ENCODE assay signal across 9 cellular contexts in the genomic region with DNA sequence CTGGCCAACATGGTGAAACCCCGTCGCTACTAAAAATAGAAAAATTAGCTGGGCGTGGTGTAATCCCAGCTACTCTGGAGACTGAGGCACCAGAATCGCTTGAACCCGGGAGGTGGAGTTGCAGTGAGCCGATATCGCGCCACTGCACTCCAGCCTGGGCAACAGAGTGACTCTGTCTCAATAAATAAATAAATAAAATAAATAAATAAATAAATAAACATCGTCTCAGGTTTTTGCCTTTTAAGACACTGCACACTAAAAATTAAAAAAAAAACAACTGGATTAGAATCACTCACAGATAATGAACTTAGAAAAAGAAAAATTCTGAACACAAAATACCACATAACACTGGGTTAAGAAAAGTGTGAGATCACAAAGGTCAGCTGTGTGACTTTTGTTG. TPM values are rescaled to one million over a fixed set of nuclear protein-coding genes. Genes with fewer than 3 reads are reported as not detected.
A peak's percentile ranks its signal among the peaks of the same experiment; 100 is the strongest.
DNase-seq lines count a peak whose midpoint lies in the region; ATAC-seq and TF ChIP-seq lines count a peak whose summit lies in the region.
"Had no signal": no experiment of that assay in that cellular context is flagged by ENCODE, and none has a peak within 500 bp of the region (broad histone marks: within the 10 kb centered on the region; RNA-seq: fewer than 3 reads in every experiment).

No MANE protein-coding gene starts in this region.

- H3K9me3 Mint-ChIP-seq in activated CD8-positive, alpha-beta T cell treated with anti-CD3 and anti-CD28 coated beads, Interleukin-2, amount 10 ng/mL, durations not matched to agents 7 days and 5 days (ENCODE audit: insufficient read depth): no peaks in the 10 kb centered on the region
- H3K9me3 Mint-ChIP-seq in naive thymus-derived CD4-positive, alpha-beta T cell: peaks cover 0 to 3% (median 0%) of the 10 kb centered on the region in 11 donors

- RAD21 ChIA-PET in HCT116 (lab: Charles Lee; ENCODE audit: low non-redundant PET in 1 of 2, low total read pairs in 2 of 2, uncharacterized antibody in 2 of 2, unreplicated experiment in 2 of 2): no interaction called here

- peaks cover 11 to 78% (median 55%) of the 10 kb centered on the region in 11 experiments; a peak in 20 of 22 replicates for H4K20me1 ChIP-seq in BLaER1 treated with 17β-estradiol and CSF1 and Interleukin-3, amounts not matched to agents 10 nM and 100 nM
- no peaks in the 10 kb centered on the region; the same call in 1 of the 2 replicates for H4K20me1 ChIP-seq in HCT116 (ENCODE audit: insufficient read depth)

- peak overlapping the region in 8 of 10 experiments; percentile 82 to 99 (median 93); a peak in 9 of 20 replicates for H3K4me3 ChIP-seq in BLaER1 treated with 17β-estradiol and CSF1 and Interleukin-3, amounts not matched to agents 10 nM and 100 nM
- H3K4me3 ChIP-seq in HCT116 (replicated peaks in 1 of 2; ENCODE audit: low read depth in 1 of 2, low read length in 2 of 2): no peak overlapping the region
- peak overlapping the region; percentile 91 for H3K4me3 ChIP-seq in naive thymus-derived CD4-positive, alpha-beta T cell (ENCODE audit: low read length)
- no peak overlapping the region for H3K4me3 ChIP-seq in mucosa of descending colon

- H3K4me2 ChIP-seq in BLaER1 treated with 17β-estradiol and CSF1 and Interleukin-3, amounts not matched to agents 10 nM and 100 nM: peak overlapping the region; percentile 73 to 93 (median 87)
- H3K4me2 ChIP-seq in HCT116 (ENCODE audit: low read length): peak overlapping the region; percentile 92; the same call in 1 of the 2 replicates

- no peak for DNase-seq in HCT116 (ENCODE audit: low read depth, low spot score)
- DNase-seq in activated CD8-positive, alpha-beta T cell treated with anti-CD3 and anti-CD28 coated beads, Interleukin-2, amount 10 ng/mL, durations not matched to agents 7 days and 5 days: no peak
- no peak for DNase-seq in naive thymus-derived CD4-positive, alpha-beta T cell
- DNase-seq in mucosa of descending colon: no peak
- DNase-seq: NCI-H226 had no signal

- H3K36me3 ChIP-seq in BLaER1 treated with 17β-estradiol and CSF1 and Interleukin-3, amounts not matched to agents 10 nM and 100 nM: peaks cover 26 to 50% (median 34%) of the 10 kb centered on the region in 11 experiments
- peaks cover 5 to 6% of the 10 kb centered on the region in 2 experiments; a peak in 2 of 4 replicates for H3K36me3 ChIP-seq in HCT116 (ENCODE audit: control insufficient read depth in 1 of 2, insufficient read depth in 2 of 2, low read length in 2 of 2)
- H3K36me3 ChIP-seq in naive thymus-derived CD4-positive, alpha-beta T cell (ENCODE audit: control insufficient read depth in 2 of 3, insufficient read depth in 3 of 3, low read length in 3 of 3): peaks cover 0 to 19% (median 0%) of the 10 kb centered on the region in 3 experiments
- H3K36me3 ChIP-seq in mucosa of descending colon (ENCODE audit: low read depth): no peaks in the 10 kb centered on the region

- H3K4me3 Mint-ChIP-seq in activated CD8-positive, alpha-beta T cell treated with anti-CD3 and anti-CD28 coated beads, Interleukin-2, amount 10 ng/mL, durations not matched to agents 7 days and 5 days: peak overlapping the region; percentile 95
- H3K4me3 Mint-ChIP-seq in naive thymus-derived CD4-positive, alpha-beta T cell: peak overlapping the region; percentile 81 to 96 (median 92)

- intact Hi-C loops in HCT116 (cut with micrococcal nuclease): no loop called here
- intact Hi-C loops in naive thymus-derived CD4-positive, alpha-beta T cell (cut with micrococcal nuclease): loop anchor here in 1 of 2 donors (10.0 kb wide), 2 partner anchors 280 to 420 kb away; no protein-coding TSS in a partner anchor
- intact Hi-C loops in mucosa of descending colon (cut with DNase I, micrococcal nuclease): loop anchor here in 1 of 2 donors (10.0 kb wide), 1 partner anchor 100 kb away; a partner anchor contains a TSS

- no peaks in the 10 kb centered on the region for H3K9me2 ChIP-seq in HCT116 (ENCODE audit: insufficient read depth)

- H3K27ac ChIP-seq in BLaER1 treated with 17β-estradiol and CSF1 and Interleukin-3, amounts not matched to agents 10 nM and 100 nM: peak overlapping the region in 6 of 11 experiments; percentile 87 to 94 (median 92); a peak in 8 of 22 replicates
- no peak overlapping the region for H3K27ac ChIP-seq in HCT116 (ENCODE audit: low read depth, low read length)
- no peak overlapping the region for H3K27ac ChIP-seq in naive thymus-derived CD4-positive, alpha-beta T cell (ENCODE audit: low read depth, low read length)

- no peak for TF ChIP-seq CTCF in HCT116 (IDR thresholded peaks at IDR 0.05 in 2 of 3, conservative IDR thresholded peaks at IDR 0.05 in 1 of 3; ENCODE audit: borderline replicate concordance in 1 of 3, insufficient read depth in 1 of 3, low read depth in 2 of 3, low read length in 2 of 3)
- no peak for TF ChIP-seq CTCF in mucosa of descending colon (IDR thresholded peaks at IDR 0.05)

- no peak for TF ChIP-seq POLR2A in HCT116 (IDR thresholded peaks at IDR 0.05; ENCODE audit: borderline replicate concordance, extremely low read depth, insufficient read depth, insufficient read length)

- POLR2A ChIA-PET in HCT116 (lab: Charles Lee): interaction anchor here (4.7 kb wide), 1 partner anchor 12 kb away, joined by 45 read pairs; a partner anchor contains a TSS
- POLR2A ChIA-PET in activated CD8-positive, alpha-beta T cell treated with anti-CD3 and anti-CD28 coated beads, Interleukin-2, amount 10 ng/mL, durations not matched to agents 7 days and 5 days (lab: Charles Lee): interaction anchor here (1.8 kb wide), 1 partner anchor 11 kb away, joined by 8 read pairs; no protein-coding TSS in a partner anchor
- POLR2A ChIA-PET in naive thymus-derived CD4-positive, alpha-beta T cell (lab: Charles Lee): interaction anchor here (6.3 kb wide), 1 partner anchor 12 kb away, joined by 108 read pairs; a partner anchor contains a TSS

- TF ChIP-seq RAD21 in HCT116 (IDR thresholded peaks at IDR 0.05; ENCODE audit: low read depth): no peak

- peaks cover 42% of the 10 kb centered on the region for H3K4me1 Mint-ChIP-seq in activated CD8-positive, alpha-beta T cell treated with anti-CD3 and anti-CD28 coated beads, Interleukin-2, amount 10 ng/mL, durations not matched to agents 7 days and 5 days (ENCODE audit: low read depth)
- H3K4me1 Mint-ChIP-seq in naive thymus-derived CD4-positive, alpha-beta T cell: peaks cover 21 to 67% (median 55%) of the 10 kb centered on the region in 7 donors

- no peak overlapping the region for H2AFZ ChIP-seq in HCT116 (ENCODE audit: low read depth, low read length, poor library complexity, severe bottlenecking)

- BruUV-seq in HCT116 (replicated peaks; lab: Mats Ljungman, UMichigan): no TSS peak

- no peaks in the 10 kb centered on the region for H3K27me3 Mint-ChIP-seq in activated CD8-positive, alpha-beta T cell treated with anti-CD3 and anti-CD28 coated beads, Interleukin-2, amount 10 ng/mL, durations not matched to agents 7 days and 5 days (ENCODE audit: low read depth)
- no peaks in the 10 kb centered on the region for H3K27me3 Mint-ChIP-seq in naive thymus-derived CD4-positive, alpha-beta T cell

- H3K79me2 ChIP-seq in HCT116 (ENCODE audit: insufficient read depth, low read length): peaks cover 69% of the 10 kb centered on the region

- H3K36me3 Mint-ChIP-seq in activated CD8-positive, alpha-beta T cell treated with anti-CD3 and anti-CD28 coated beads, Interleukin-2, amount 10 ng/mL, durations not matched to agents 7 days and 5 days (ENCODE audit: low read depth): peaks cover 47% of the 10 kb centered on the region
- peaks cover 4 to 16% (median 14%) of the 10 kb centered on the region in 5 donors for H3K36me3 Mint-ChIP-seq in naive thymus-derived CD4-positive, alpha-beta T cell

- H3K9ac ChIP-seq in BLaER1 treated with 17β-estradiol and CSF1 and Interleukin-3, amounts not matched to agents 10 nM and 100 nM: peak overlapping the region in 10 of 11 experiments; percentile 13 to 98 (median 94); a peak in 15 of 22 replicates
- no peak overlapping the region for H3K9ac ChIP-seq in HCT116 (ENCODE audit: low read length)

- CTCF ChIA-PET in HCT116 (lab: Charles Lee): interaction anchor here (1.3 kb wide), 1 partner anchor 100 kb away, joined by 3 read pairs; a partner anchor contains a TSS
- CTCF ChIA-PET in activated CD8-positive, alpha-beta T cell treated with anti-CD3 and anti-CD28 coated beads, Interleukin-2, amount 10 ng/mL, durations not matched to agents 7 days and 5 days (lab: Charles Lee): interaction anchor here (1.3 to 3.8 kb wide), 3 partner anchors 25 to 101 kb away, joined by 4 to 28 read pairs (median 9); a partner anchor contains a TSS
- CTCF ChIA-PET in naive thymus-derived CD4-positive, alpha-beta T cell (lab: Charles Lee): interaction anchor here (0.6 to 1.6 kb wide), 4 partner anchors 12 to 443 kb away, joined by 3 to 5 read pairs (median 3); no protein-coding TSS in a partner anchor

- H3K27me3 ChIP-seq in BLaER1 treated with 17β-estradiol and CSF1 and Interleukin-3, amounts not matched to agents 10 nM and 100 nM: no peaks in the 10 kb centered on the region
- H3K27me3 ChIP-seq in HCT116 (ENCODE audit: insufficient read depth, low read length): no peaks in the 10 kb centered on the region
- no peaks in the 10 kb centered on the region for H3K27me3 ChIP-seq in naive thymus-derived CD4-positive, alpha-beta T cell (ENCODE audit: control insufficient read depth in 2 of 2, insufficient read depth in 2 of 2, low read length in 2 of 2)

- H3K4me1 ChIP-seq in BLaER1 treated with 17β-estradiol and CSF1 and Interleukin-3, amounts not matched to agents 10 nM and 100 nM: peaks cover 27 to 44% (median 33%) of the 10 kb centered on the region in 10 experiments
- peaks cover 7 to 23% of the 10 kb centered on the region in 2 experiments; a peak in 3 of 4 replicates for H3K4me1 ChIP-seq in HCT116 (ENCODE audit: control insufficient read depth in 1 of 2, insufficient read depth in 2 of 2, low read length in 2 of 2)
- peaks cover 23 to 26% of the 10 kb centered on the region in 2 donors for H3K4me1 ChIP-seq in naive thymus-derived CD4-positive, alpha-beta T cell (ENCODE audit: control insufficient read depth in 2 of 2, insufficient read depth in 2 of 2, low read length in 2 of 2)
- peaks cover 19% of the 10 kb centered on the region for H3K4me1 ChIP-seq in mucosa of descending colon (ENCODE audit: low read depth)

- ATAC-seq in HCT116: no peak
- ATAC-seq in activated CD8-positive, alpha-beta T cell treated with anti-CD3 and anti-CD28 coated beads, Interleukin-2, amount 10 ng/mL, durations not matched to agents 7 days and 5 days: no peak
- ATAC-seq in naive thymus-derived CD4-positive, alpha-beta T cell: no peak
- ATAC-seq in GM21526 (IDR thresholded peaks at IDR 0.05; ENCODE audit: low FRiP score, unreplicated experiment): no peak
- no peak for ATAC-seq in HG03135 (IDR thresholded peaks at IDR 0.05; ENCODE audit: unreplicated experiment)
- ATAC-seq in mucosa of descending colon: no peak
- ATAC-seq in HG02884 (IDR thresholded peaks at IDR 0.05; ENCODE audit: unreplicated experiment): no peak

- no peaks in the 10 kb centered on the region for H3K9me3 ChIP-seq in BLaER1 treated with 17β-estradiol and CSF1 and Interleukin-3, amounts not matched to agents 10 nM and 100 nM (replicated peaks in 1 of 11)
- no peaks in the 10 kb centered on the region for H3K9me3 ChIP-seq in HCT116 (ENCODE audit: control insufficient read depth in 1 of 2, insufficient read depth in 1 of 2, low read depth in 1 of 2, low read length in 2 of 2)
- no peaks in the 10 kb centered on the region for H3K9me3 ChIP-seq in naive thymus-derived CD4-positive, alpha-beta T cell (ENCODE audit: control insufficient read depth in 2 of 3, low read length in 3 of 3)
- H3K9me3 ChIP-seq in mucosa of descending colon: no peaks in the 10 kb centered on the region

- H3K27ac Mint-ChIP-seq in activated CD8-positive, alpha-beta T cell treated with anti-CD3 and anti-CD28 coated beads, Interleukin-2, amount 10 ng/mL, durations not matched to agents 7 days and 5 days: no peak overlapping the region
- peak overlapping the region in 4 of 9 donors; percentile 45 to 93 (median 55) for H3K27ac Mint-ChIP-seq in naive thymus-derived CD4-positive, alpha-beta T cell

RNA-seq across cellular contexts. Expression of a gene that starts 2.4 kb away (rescaled TPM):
- total RNA-seq in HCT116 (2021; ENCODE audit: unreplicated experiment) (20.4 TPM), mucosa of descending colon (10 to 100 TPM; 13.0 to 19.4 (median 13.1) TPM)
- polyA plus RNA-seq in HCT116 (2012): 7.2 and 7.5 TPM in 2 replicates
- total RNA-seq in activated CD8-positive, alpha-beta T cell treated with anti-CD3 and anti-CD28 coated beads, Interleukin-2, amount 10 ng/mL, durations not matched to agents 7 days and 5 days: 10 to 100 TPM; 30.7 to 33.6 TPM
- 10 to 100 TPM; 31.9 to 68.2 (median 54.2) TPM for total RNA-seq in naive thymus-derived CD4-positive, alpha-beta T cell
- polyA plus RNA-seq in naive thymus-derived CD4-positive, alpha-beta T cell: 10 to 100 TPM; 10.5 to 16.3 TPM

RNA-seq across cellular contexts. Expression of a gene that starts 12.0 kb away (rescaled TPM):
- total RNA-seq in HCT116 (2021; ENCODE audit: unreplicated experiment) (1,397 TPM), mucosa of descending colon (100 to 1,000 TPM; 710 to 847 (median 734) TPM)
- 839 and 1,049 TPM in 2 replicates for polyA plus RNA-seq in HCT116 (2012)
- total RNA-seq in activated CD8-positive, alpha-beta T cell treated with anti-CD3 and anti-CD28 coated beads, Interleukin-2, amount 10 ng/mL, durations not matched to agents 7 days and 5 days: 100 to 1,000 TPM; 948 to 978 TPM
- 1,000 to 10,000 TPM; 1,072 to 1,652 (median 1,599) TPM for total RNA-seq in naive thymus-derived CD4-positive, alpha-beta T cell
- polyA plus RNA-seq in naive thymus-derived CD4-positive, alpha-beta T cell: 1,000 to 10,000 TPM; 1,238 to 1,434 TPM

RNA-seq across cellular contexts. Expression of a gene that starts 49.9 kb away (rescaled TPM):
- total RNA-seq in HCT116 (2021; ENCODE audit: unreplicated experiment) (15.7 TPM), mucosa of descending colon (10 to 100 TPM in 1 of 3 donors, 1 to 10 TPM in 2; 4.2 to 10.2 (median 4.3) TPM)
- 1.9 and 3.7 TPM in 2 replicates for polyA plus RNA-seq in HCT116 (2012)
- total RNA-seq in activated CD8-positive, alpha-beta T cell treated with anti-CD3 and anti-CD28 coated beads, Interleukin-2, amount 10 ng/mL, durations not matched to agents 7 days and 5 days: 10 to 100 TPM; 23.3 to 26.2 TPM
- total RNA-seq in naive thymus-derived CD4-positive, alpha-beta T cell: 10 to 100 TPM in 3 of 5 experiments, 1 to 10 TPM in 2; 5.5 to 21.7 (median 10.9) TPM
- 1 to 10 TPM; 3.4 to 3.8 TPM for polyA plus RNA-seq in naive thymus-derived CD4-positive, alpha-beta T cell

Comparison
In these comparisons a context has a peak if more than half of its experiments do, and no peak if none do; other contexts are left out.
1. H3K27ac ChIP-seq: peak in BLaER1 treated with 17β-estradiol and CSF1 and Interleukin-3, amounts not matched to agents 10 nM and 100 nM (6 of 11); none in HCT116 (single experiment) and naive thymus-derived CD4-positive, alpha-beta T cell (single experiment).
2. H3K4me3 ChIP-seq: peak in BLaER1 treated with 17β-estradiol and CSF1 and Interleukin-3, amounts not matched to agents 10 nM and 100 nM (8 of 10) and naive thymus-derived CD4-positive, alpha-beta T cell (single experiment); none in HCT116 (0 of 2) and mucosa of descending colon (single experiment).